22 cellular contexts compared by ENCODE assay signal in genomic region chr3:159797771-159798170, GRCh38. TPM values are rescaled to one million over a fixed set of nuclear protein-coding genes. Genes with fewer than 3 reads are reported as not detected.
A peak's percentile ranks its signal among the peaks of the same experiment; 100 is the strongest.
DNase-seq lines count a peak whose midpoint lies in the region; ATAC-seq and TF ChIP-seq lines count a peak whose summit lies in the region.
"Had no signal": no experiment of that assay in that cellular context is flagged by ENCODE, and none has a peak within 500 bp of the region (broad histone marks: within the 10 kb centered on the region; RNA-seq: fewer than 3 reads in every experiment).

No MANE protein-coding gene starts in this region.

- CTCF ChIA-PET in OCI-LY7 (lab: Charles Lee; ENCODE audit: unreplicated experiment): no interaction called here

- H3K4me1 ChIP-seq in heart right ventricle (peaks cover 10 to 95% (median 77%) of the 10 kb centered on the region in 9 donors), esophagus squamous epithelium (peaks cover 0 to 50% (median 6%) of the 10 kb centered on the region in 3 donors), trophoblast cell (ENCODE audit: control insufficient read depth in 1 of 2, insufficient read depth in 2 of 2, low read length in 2 of 2) (peaks cover 16% of the 10 kb centered on the region in 2 experiments), upper lobe of right lung (peaks cover 17% of the 10 kb centered on the region), OCI-LY7 (ENCODE audit: insufficient read depth, low read length, poor library complexity, severe bottlenecking) (no peaks in the 10 kb centered on the region)

- H3K79me2 ChIP-seq in trophoblast cell (ENCODE audit: control insufficient read depth, insufficient read depth, low read length, poor library complexity): peaks cover 8% of the 10 kb centered on the region
- H3K79me2 ChIP-seq in OCI-LY7 (ENCODE audit: insufficient read depth, low read depth, low read length): no peaks in the 10 kb centered on the region

- H3K79me1 ChIP-seq in trophoblast cell (ENCODE audit: low read length): peaks cover 14% of the 10 kb centered on the region

- TF ChIP-seq CTCF in heart right ventricle (IDR thresholded peaks at IDR 0.05) (no peak), esophagus squamous epithelium (IDR thresholded peaks at IDR 0.05) (no peak), upper lobe of right lung (IDR thresholded peaks at IDR 0.05) (no peak), OCI-LY7 (conservative IDR thresholded peaks at IDR 0.05; ENCODE audit: low read length) (no peak)

- H2AFZ ChIP-seq in trophoblast cell (ENCODE audit: insufficient read depth, low read length, poor library complexity) (no peak overlapping the region), OCI-LY7 (ENCODE audit: low read length) (no peak overlapping the region)
- H2AFZ ChIP-seq: PC-9 had no signal

- H4K12ac ChIP-seq in trophoblast cell (ENCODE audit: low read depth, low read length): no peak overlapping the region

- POLR2A ChIA-PET in OCI-LY7 (lab: Charles Lee): no interaction called here

- DNase-seq in heart right ventricle (no peak), Right ventricle myocardium inferior (ENCODE audit: missing footprints) (no peak), esophagus squamous epithelium (lab: John Stamatoyannopoulos, UW) (no peak), trophoblast cell (no peak), upper lobe of right lung (no peak), OCI-LY7 (ENCODE audit: low spot score) (no peak), NCI-H2196 (lab: John Stamatoyannopoulos, UW; ENCODE audit: unreplicated experiment) (no peak)
- DNase-seq: activated B cell treated with CpG ODN at 0.5 μM for 24 hours; activated CD8-positive, alpha-beta memory T cell treated with anti-CD3 and anti-CD28 coated beads for 24 hours; activated naive CD8-positive, alpha-beta T cell treated with anti-CD3 and anti-CD28 coated beads, Interleukin-2, amount 10 ng/mL, durations not matched to agents 7 days and 5 days; caudate nucleus; effector memory CD8-positive, alpha-beta T cell; kidney glomerular epithelial cell; NCI-H1105 treated with DMSO at 0.1 percent for 48 hours; NCI-H2171; NCI-H748 treated with DMSO at 0.1 percent for 48 hours; ovary; PC-9; stimulated activated CD4-positive, alpha-beta T cell treated with anti-CD3 and anti-CD28 coated beads, Interleukin-2, amount 100 ng/mL, for 24 hours had no signal

- no peak overlapping the region for H2AK5ac ChIP-seq in trophoblast cell (ENCODE audit: low read length)

- no peak overlapping the region for H4K8ac ChIP-seq in trophoblast cell (ENCODE audit: low read depth, low read length)

- intact Hi-C loops in heart right ventricle (cut with DNase I) (loop anchor here in 3 of 10 donors (2.0 to 5.0 kb wide), 2 partner anchors 33 to 35 kb away; no protein-coding TSS in a partner anchor), Right ventricle myocardium inferior (cut with DNase I) (no loop called here), esophagus squamous epithelium (cut with DNase I) (no loop called here), upper lobe of right lung (cut with DNase I) (no loop called here), OCI-LY7 (cut with micrococcal nuclease; ENCODE audit: unreplicated experiment) (no loop called here)

- H2BK5ac ChIP-seq in trophoblast cell (ENCODE audit: low read depth, low read length, poor library complexity): no peak overlapping the region

- H3K23ac ChIP-seq in trophoblast cell (ENCODE audit: low read length): no peak overlapping the region

- no TSS peak for BruUV-seq in OCI-LY7 (replicated peaks; lab: Mats Ljungman, UMichigan)

- no peak overlapping the region for H3K18ac ChIP-seq in trophoblast cell (ENCODE audit: low read length)

- H4K91ac ChIP-seq in trophoblast cell (ENCODE audit: low read depth, low read length): no peak overlapping the region

- H3K36me3 ChIP-seq in heart right ventricle: no peaks in the 10 kb centered on the region
- no peaks in the 10 kb centered on the region for H3K36me3 ChIP-seq in esophagus squamous epithelium
- H3K36me3 ChIP-seq in trophoblast cell (ENCODE audit: control insufficient read depth in 1 of 2, insufficient read depth in 2 of 2, low read length in 2 of 2): no peaks in the 10 kb centered on the region
- H3K36me3 ChIP-seq in upper lobe of right lung: no peaks in the 10 kb centered on the region
- H3K36me3 ChIP-seq in OCI-LY7 (ENCODE audit: insufficient read depth, low read length): no peaks in the 10 kb centered on the region
- H3K36me3 ChIP-seq: ovary had no signal

- no peaks in the 10 kb centered on the region for H3K9me2 ChIP-seq in OCI-LY7 (ENCODE audit: insufficient read depth, low read length)

- H2BK120ac ChIP-seq in trophoblast cell (ENCODE audit: insufficient read depth, low read length, poor library complexity): no peak overlapping the region

- peak overlapping the region; percentile 74 for H2BK12ac ChIP-seq in trophoblast cell (ENCODE audit: low read length)

- H3K27ac ChIP-seq in heart right ventricle (peak overlapping the region in 8 of 10 donors; percentile 44 to 80 (median 65)), esophagus squamous epithelium (peak overlapping the region in 3 of 4 donors; percentile 42 to 75 (median 73)), trophoblast cell (ENCODE audit: low read depth, low read length) (peak overlapping the region; percentile 76), upper lobe of right lung (peak overlapping the region; percentile 53), OCI-LY7 (ENCODE audit: low read depth, low read length, poor library complexity, severe bottlenecking) (no peak overlapping the region)
- H3K27ac ChIP-seq: C4-2B, ovary, PC-9 had no signal

- no peak overlapping the region for H3K9ac ChIP-seq in trophoblast cell (ENCODE audit: low read length)

- H3K4ac ChIP-seq in trophoblast cell (ENCODE audit: low read depth, low read length): no peak overlapping the region

- no peak for ATAC-seq in heart right ventricle
- no peak for ATAC-seq in Right ventricle myocardium inferior
- no peak for ATAC-seq in upper lobe of right lung
- ATAC-seq in HG03280 (IDR thresholded peaks at IDR 0.05; ENCODE audit: unreplicated experiment): no peak
- ATAC-seq: effector memory CD8-positive, alpha-beta T cell had no signal

- no peak for TF ChIP-seq POLR2A in esophagus squamous epithelium (IDR thresholded peaks at IDR 0.05)

- no peak overlapping the region for H3K4me2 ChIP-seq in trophoblast cell (ENCODE audit: low read length)
- H3K4me2 ChIP-seq in OCI-LY7 (ENCODE audit: low read length): no peak overlapping the region

- H3K9me3 ChIP-seq in heart right ventricle (no peaks in the 10 kb centered on the region), esophagus squamous epithelium (no peaks in the 10 kb centered on the region), trophoblast cell (ENCODE audit: insufficient read depth, low read depth, low read length) (no peaks in the 10 kb centered on the region), upper lobe of right lung (no peaks in the 10 kb centered on the region), OCI-LY7 (ENCODE audit: low read length) (no peaks in the 10 kb centered on the region)
- H3K9me3 ChIP-seq: ovary had no signal

- no peak overlapping the region for H3K4me3 ChIP-seq in heart right ventricle
- H3K4me3 ChIP-seq in esophagus squamous epithelium: no peak overlapping the region
- no peak overlapping the region for H3K4me3 ChIP-seq in trophoblast cell (ENCODE audit: low read depth, low read length)
- no peak overlapping the region for H3K4me3 ChIP-seq in upper lobe of right lung
- H3K4me3 ChIP-seq in OCI-LY7 (ENCODE audit: low read depth, low read length, poor library complexity, severe bottlenecking): no peak overlapping the region
- H3K4me3 ChIP-seq: ovary, PC-9 had no signal

- H3K27me3 ChIP-seq in heart right ventricle (no peaks in the 10 kb centered on the region), esophagus squamous epithelium (no peaks in the 10 kb centered on the region), trophoblast cell (ENCODE audit: insufficient read depth, low read length) (no peaks in the 10 kb centered on the region), upper lobe of right lung (no peaks in the 10 kb centered on the region)
- H3K27me3 ChIP-seq: ovary had no signal

- H3K14ac ChIP-seq in trophoblast cell (ENCODE audit: low read length): no peak overlapping the region

- H4K20me1 ChIP-seq in OCI-LY7 (ENCODE audit: insufficient read depth, low read length): no peaks in the 10 kb centered on the region

RNA-seq across cellular contexts. Expression of gene SCHIP1, which starts 41.9 kb away (rescaled TPM):
- total RNA-seq in heart right ventricle (10 to 100 TPM; 35.4 to 66.2 (median 57.9) TPM), Right ventricle myocardium inferior (55.5 TPM), esophagus squamous epithelium (1 to 10 TPM in 2 of 4 donors, under 1 TPM in 2; 0.30 to 5.5 (median 0.83) TPM), upper lobe of right lung (15.0 TPM), OCI-LY7 (2022) (not detected in 2 replicates)
- 10 to 100 TPM; 14.8 to 62.5 TPM for polyA plus RNA-seq in heart right ventricle
- 12.8 and 13.8 TPM in 2 replicates for polyA plus RNA-seq in trophoblast cell (2013)
- not detected in 2 replicates for total RNA-seq in OCI-LY7 (2014; rRNA removed; shearing (Covaris generic))
- total RNA-seq: activated naive CD8-positive, alpha-beta T cell treated with anti-CD3 and anti-CD28 coated beads, Interleukin-2, amount 10 ng/mL, durations not matched to agents 7 days and 5 days; activated T-helper 1 cell treated with anti-CD3 and anti-CD28 coated beads, Interleukin-12 subunit alpha, Interleukin-12 subunit beta, Interleukin-2, Interleukin-4 antibody, amounts not matched to agents 30 ng/mL and 10 ng/mL and 1 ng/mL, durations not matched to agents 14 hours and 24 hours and 36 hours had no signal
